In the genomic region with DNA sequence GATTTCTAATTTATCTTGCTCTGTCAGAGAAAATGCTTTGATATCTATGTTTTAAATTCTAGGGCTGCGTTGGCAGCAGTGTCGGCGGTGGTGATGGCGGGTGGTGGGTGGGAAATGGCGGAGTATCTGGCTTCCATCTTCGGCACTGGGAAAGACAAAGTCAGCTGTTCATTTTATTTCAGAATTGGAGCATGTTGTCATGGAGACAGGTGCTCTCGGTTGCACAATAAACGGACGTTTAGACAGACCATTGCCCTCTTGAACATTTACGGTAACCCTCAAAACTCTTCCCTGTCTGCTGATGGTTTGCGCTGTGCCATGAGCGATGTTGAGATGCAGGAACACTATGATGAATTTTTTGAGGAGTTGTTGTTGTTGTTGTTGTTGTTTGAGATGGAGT, we compare ENCODE assay signal across 11 cellular contexts. TPM values are rescaled to one million over a fixed set of nuclear protein-coding genes. Genes with fewer than 3 reads are reported as not detected.
"Had no signal": no experiment of that assay in that cellular context is flagged by ENCODE, and none has a peak within 500 bp of the region (broad histone marks: within the 10 kb centered on the region; RNA-seq: fewer than 3 reads in every experiment).

No MANE protein-coding gene starts in this region.

- H3K4me3 ChIP-seq: GM23248, HAP-1 had no signal

- H3K9ac ChIP-seq: GM23248, KMS-11 had no signal

- ATAC-seq: HCT116 had no signal

- DNase-seq: GM23248, GOT3, H7, HFFc6, KBM-7 had no signal

- FAIRE-seq: HTR-8/SVneo had no signal

- H3K4me1 ChIP-seq: HAP-1 had no signal

- H2AFZ ChIP-seq: GM23248 had no signal

- H3K36me3 ChIP-seq: HAP-1 had no signal

- H3K4me2 ChIP-seq: KMS-11 had no signal

- H3K9me3 ChIP-seq: HAP-1 had no signal

- H3K27ac ChIP-seq: GM23248, KMS-11 had no signal

RNA-seq across cellular contexts. Expression of a gene that starts 36.1 kb away (rescaled TPM):
- total RNA-seq: GM23248, H4, HFFc6, HT-29 had no signal
- polyA plus RNA-seq: GM23248 had no signal
